In genomic region chr22:38953577-38954413, GRCh38 we compare ENCODE assay signal across 9 cellular contexts. TPM values are rescaled to one million over a fixed set of nuclear protein-coding genes. Genes with fewer than 3 reads are reported as not detected.
DNase-seq lines count a peak whose midpoint lies in the region; ATAC-seq, FAIRE-seq and TF ChIP-seq lines count a peak whose summit lies in the region.
"Had no signal": no experiment of that assay in that cellular context is flagged by ENCODE, and none has a peak within 500 bp of the region (broad histone marks: within the 10 kb centered on the region; RNA-seq: fewer than 3 reads in every experiment).

No MANE protein-coding gene starts in this region.

- no peaks in the 10 kb centered on the region for H3K27me3 ChIP-seq in CD4-positive, alpha-beta memory T cell (ENCODE audit: insufficient read depth, low read length)

- no peaks in the 10 kb centered on the region for H3K36me3 ChIP-seq in CD4-positive, alpha-beta memory T cell (ENCODE audit: insufficient read depth, low read length)

- H3K9me3 Mint-ChIP-seq in CD4-positive, alpha-beta memory T cell = no peaks in the 10 kb centered on the region
- no peaks in the 10 kb centered on the region for H3K9me3 Mint-ChIP-seq in activated naive CD8-positive, alpha-beta T cell treated with anti-CD3 and anti-CD28 coated beads for 36 hours
- H3K9me3 Mint-ChIP-seq in HFFc6 = no peaks in the 10 kb centered on the region

- no peak overlapping the region for H3K27ac ChIP-seq in CD4-positive, alpha-beta memory T cell (ENCODE audit: low read depth, low read length)

- H3K36me3 Mint-ChIP-seq in CD4-positive, alpha-beta memory T cell = no peaks in the 10 kb centered on the region
- no peaks in the 10 kb centered on the region for H3K36me3 Mint-ChIP-seq in activated naive CD8-positive, alpha-beta T cell treated with anti-CD3 and anti-CD28 coated beads for 36 hours
- H3K36me3 Mint-ChIP-seq in HFFc6 (ENCODE audit: low read depth) = no peaks in the 10 kb centered on the region

- CTCF ChIA-PET in CD4-positive, alpha-beta memory T cell (lab: Charles Lee; ENCODE audit: partially characterized antibody) = no interaction called here

- H3K4me3 Mint-ChIP-seq in CD4-positive, alpha-beta memory T cell = peak overlapping the region in 1 of 8 donors; percentile 38
- no peak overlapping the region for H3K4me3 Mint-ChIP-seq in activated naive CD8-positive, alpha-beta T cell treated with anti-CD3 and anti-CD28 coated beads for 36 hours
- H3K4me3 Mint-ChIP-seq in HFFc6 = no peak overlapping the region

- H3K27ac Mint-ChIP-seq in CD4-positive, alpha-beta memory T cell = peak overlapping the region in 6 of 7 donors; percentile 23 to 82 (median 73)
- peak overlapping the region; percentile 93 for H3K27ac Mint-ChIP-seq in activated naive CD8-positive, alpha-beta T cell treated with anti-CD3 and anti-CD28 coated beads for 36 hours
- no peak overlapping the region for H3K27ac Mint-ChIP-seq in HFFc6

- peak; percentile 72 for ATAC-seq in GM21528 (IDR thresholded peaks at IDR 0.05; ENCODE audit: low FRiP score, unreplicated experiment)

- H3K9me3 ChIP-seq in CD4-positive, alpha-beta memory T cell (ENCODE audit: control insufficient read depth in 1 of 2, low read length in 2 of 2) = no peaks in the 10 kb centered on the region

- no peak for FAIRE-seq in frontal cortex (lab: Jason Lieb, UNC)

- POLR2A ChIA-PET in CD4-positive, alpha-beta memory T cell (lab: Charles Lee; ENCODE audit: partially characterized antibody) = no interaction called here

- peaks cover 4 to 15% (median 6%) of the 10 kb centered on the region in 4 donors for H3K4me1 Mint-ChIP-seq in CD4-positive, alpha-beta memory T cell
- peaks cover 20% of the 10 kb centered on the region for H3K4me1 Mint-ChIP-seq in activated naive CD8-positive, alpha-beta T cell treated with anti-CD3 and anti-CD28 coated beads for 36 hours
- H3K4me1 Mint-ChIP-seq in HFFc6 (ENCODE audit: low read depth) = no peaks in the 10 kb centered on the region

- no peak overlapping the region for H3K4me3 ChIP-seq in CD4-positive, alpha-beta memory T cell (ENCODE audit: low read length in 2 of 2)
- H3K4me3 ChIP-seq: skin epidermis had no signal

- peak; percentile 17 to 84 (median 38) for DNase-seq in CD4-positive, alpha-beta memory T cell
- peak; percentile 70 to 92 for DNase-seq in NOMO-1 (lab: John Stamatoyannopoulos, UW; ENCODE audit: unreplicated experiment in 2 of 2)
- DNase-seq in activated naive CD8-positive, alpha-beta T cell treated with anti-CD3 and anti-CD28 coated beads for 36 hours = peak; percentile 81
- DNase-seq in stimulated activated CD4-positive, alpha-beta T cell treated with anti-CD3 and anti-CD28 coated beads, Interleukin-1b, Interleukin-23, amount 100 ng/mL, for 24 hours (ENCODE audit: low read depth in 4 of 4, low spot score in 1 of 4) = peak; percentile 29 to 68 (median 40)
- no peak for DNase-seq in frontal cortex (ENCODE audit: low spot score in 2 of 2)
- DNase-seq in DMS79 (lab: John Stamatoyannopoulos, UW) = no peak
- no peak for DNase-seq in HFFc6

- TF ChIP-seq CTCF in HFFc6 (IDR thresholded peaks at IDR 0.05) = no peak

- H3K27me3 Mint-ChIP-seq in CD4-positive, alpha-beta memory T cell = peaks cover 0 to 1% of the 10 kb centered on the region in 2 donors
- H3K27me3 Mint-ChIP-seq in activated naive CD8-positive, alpha-beta T cell treated with anti-CD3 and anti-CD28 coated beads for 36 hours = peaks cover 17% of the 10 kb centered on the region
- peaks cover 58% of the 10 kb centered on the region for H3K27me3 Mint-ChIP-seq in HFFc6 (ENCODE audit: insufficient read depth)

- intact Hi-C loops in CD4-positive, alpha-beta memory T cell (cut with micrococcal nuclease) = no loop called here

- peaks cover 9% of the 10 kb centered on the region for H3K4me1 ChIP-seq in CD4-positive, alpha-beta memory T cell (ENCODE audit: insufficient read depth, low read length)

RNA-seq across cellular contexts. Expression of gene APOBEC3A, which starts 3.6 kb away (rescaled TPM):
- total RNA-seq in CD4-positive, alpha-beta memory T cell = not detected
- polyA plus RNA-seq in CD4-positive, alpha-beta memory T cell = not detected
- total RNA-seq in activated naive CD8-positive, alpha-beta T cell treated with anti-CD3 and anti-CD28 coated beads for 36 hours = not detected
- not detected for total RNA-seq in frontal cortex
- total RNA-seq in HFFc6 (2021; fragmentation: NEBNext Ultra II Directional; extraction: Animal tissue kit (Norgen Biotek cat#: 25700)) = not detected

RNA-seq across cellular contexts. Expression of gene APOBEC3B, which starts 28.4 kb away (rescaled TPM):
- total RNA-seq in CD4-positive, alpha-beta memory T cell = under 1 TPM; 0.32 to 0.64 TPM
- polyA plus RNA-seq in CD4-positive, alpha-beta memory T cell = 1 to 10 TPM in 1 of 2 donors, under 1 TPM in 1; 0.31 to 1.3 TPM
- 1 to 10 TPM; 3.4 TPM for total RNA-seq in activated naive CD8-positive, alpha-beta T cell treated with anti-CD3 and anti-CD28 coated beads for 36 hours
- not detected for total RNA-seq in frontal cortex
- total RNA-seq in HFFc6 (2021; fragmentation: NEBNext Ultra II Directional; extraction: Animal tissue kit (Norgen Biotek cat#: 25700)) = 10 to 100 TPM; 14.9 to 44.2 (median 39.4) TPM

Comparison
In these comparisons a context has a peak if more than half of its experiments do, and no peak if none do; other contexts are left out.
1. DNase-seq: peak in CD4-positive, alpha-beta memory T cell (5 of 5), NOMO-1 (2 of 2), activated naive CD8-positive, alpha-beta T cell treated with anti-CD3 and anti-CD28 coated beads for 36 hours (single experiment) and stimulated activated CD4-positive, alpha-beta T cell treated with anti-CD3 and anti-CD28 coated beads, Interleukin-1b, Interleukin-23, amount 100 ng/mL, for 24 hours (4 of 4); none in frontal cortex (0 of 2), DMS79 (single experiment) and HFFc6 (single experiment).